Comparison of ENCODE assay signal across 8 cellular contexts in the genomic region with DNA sequence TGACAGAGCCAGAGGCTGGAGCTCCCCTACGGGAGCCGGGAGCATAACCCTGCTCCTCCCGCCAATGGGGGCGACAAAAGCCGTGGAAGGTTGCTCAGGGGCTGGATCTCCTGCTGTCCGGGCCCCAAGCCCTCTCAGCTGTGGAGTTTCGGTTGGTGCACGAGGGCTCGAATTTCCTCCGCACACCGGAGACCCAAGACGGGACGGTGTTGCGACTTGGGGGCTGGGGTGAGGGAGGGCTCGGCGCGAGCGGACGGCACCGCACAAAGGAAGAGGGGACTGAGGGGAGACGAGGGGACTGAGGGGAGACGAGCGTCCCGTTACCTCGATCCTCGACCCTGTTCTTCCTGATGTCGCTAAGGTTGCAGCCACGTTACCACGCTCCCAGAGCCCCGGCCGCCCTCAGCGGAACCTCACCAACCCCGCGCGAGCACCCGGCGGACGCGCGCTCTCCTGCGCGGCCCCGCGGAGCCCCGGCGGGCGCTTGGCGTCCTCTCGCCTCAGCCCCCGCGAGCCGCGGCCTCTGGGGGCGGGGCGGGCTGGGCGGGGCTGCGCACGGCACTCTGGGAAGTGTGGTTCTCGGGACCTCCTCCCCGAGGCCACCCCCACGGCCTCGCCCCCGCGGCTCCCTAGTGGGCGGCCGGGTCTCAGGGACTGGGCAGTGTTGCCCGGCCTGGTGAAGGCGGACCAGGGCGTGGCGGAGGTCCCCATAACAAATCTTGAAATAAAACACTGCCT. TPM values are rescaled to one million over a fixed set of nuclear protein-coding genes. Genes with fewer than 3 reads are reported as not detected.
DNase-seq lines count a peak whose midpoint lies in the region; ATAC-seq, FAIRE-seq and TF ChIP-seq lines count a peak whose summit lies in the region.

A gene (minus strand): TSS at position 525 of the 738 bp plus-strand sequence. CDS start 25,079 bp downstream, outside the sequence.

- peaks cover 46% of the 10 kb centered on the region for H3K79me2 ChIP-seq in OCI-LY3 (ENCODE audit: low read length)

- 0 out of 2 replicates have a peak, but pooled peaks cover 7% of the 10 kb centered on the region for H4K20me1 ChIP-seq in OCI-LY3 (ENCODE audit: insufficient read depth, low read length)

- H3K36me3 ChIP-seq in OCI-LY3 (replicated peaks; ENCODE audit: low read depth, low read length) = no peaks in the 10 kb centered on the region
- no peaks in the 10 kb centered on the region for H3K36me3 ChIP-seq in mucosa of rectum (ENCODE audit: control insufficient read depth in 2 of 2, insufficient read depth in 2 of 2, low read length in 2 of 2)

- ATAC-seq in GM21381 (IDR thresholded peaks at IDR 0.05; ENCODE audit: unreplicated experiment) = peak; percentile 86

- H3K9ac ChIP-seq in OCI-LY3 (ENCODE audit: low read length) (peak within 1 kb of the TSS; percentile 92), mucosa of rectum (ENCODE audit: low read depth in 1 of 2, low read length in 2 of 2) (peak within 1 kb of the TSS; percentile 86 to 95)

- DNase-seq in D721Med (ENCODE audit: insufficient read length, low spot score) (peak; percentile 72), HTR-8/SVneo (ENCODE audit: insufficient read length, low spot score) (peak; percentile 77), activated T-cell treated with anti-CD3 and anti-CD28 coated beads for 48 hours (ENCODE audit: low read depth) (peak; percentile 89), epithelial cell of proximal tubule (ENCODE audit: low read depth) (no peak)
- DNase-seq in stimulated activated CD8-positive, alpha-beta memory T cell treated with anti-CD3 and anti-CD28 coated beads, Interleukin-7, amount 100 ng/mL, for 1 hour (ENCODE audit: low read depth in 2 of 2) = peak; percentile 68 to 74

- FAIRE-seq in D721Med (lab: Jason Lieb, UNC) = no peak
- FAIRE-seq in HTR-8/SVneo (lab: Jason Lieb, UNC) = no peak

- H3K4me1 ChIP-seq in OCI-LY3 (ENCODE audit: low read length) (peaks cover 7% of the 10 kb centered on the region), mucosa of rectum (ENCODE audit: control insufficient read depth in 2 of 2, insufficient read depth in 2 of 2, low read length in 2 of 2) (peaks cover 0 to 5% of the 10 kb centered on the region in 2 donors)

- no peaks in the 10 kb centered on the region for H3K9me3 ChIP-seq in OCI-LY3 (ENCODE audit: insufficient read depth, low read length)
- H3K9me3 ChIP-seq in mucosa of rectum (ENCODE audit: control insufficient read depth in 2 of 2, low read length in 2 of 2) = no peaks in the 10 kb centered on the region

- H3K4me3 ChIP-seq in OCI-LY3 (ENCODE audit: low read length) (peak within 1 kb of the TSS; percentile 94), epithelial cell of proximal tubule (ENCODE audit: low read depth, low read length) (peak within 1 kb of the TSS; percentile 97), mucosa of rectum (ENCODE audit: low read length in 2 of 2) (peak within 1 kb of the TSS; percentile 98 to 99)

- TF ChIP-seq CTCF in D721Med (IDR thresholded peaks at IDR 0.05; ENCODE audit: insufficient read depth, missing control alignments) (peak; percentile 8), OCI-LY3 (IDR thresholded peaks at IDR 0.05; ENCODE audit: low read depth, low read length) (0 out of 2 replicates have a peak, but pooled peaks have one; percentile 18), epithelial cell of proximal tubule (conservative IDR thresholded peaks at IDR 0.05; ENCODE audit: low read depth, low read length) (peak; percentile 28)

- H3K27me3 ChIP-seq in OCI-LY3 (ENCODE audit: low read depth, low read length) = no peaks in the 10 kb centered on the region
- no peaks in the 10 kb centered on the region for H3K27me3 ChIP-seq in mucosa of rectum (ENCODE audit: control insufficient read depth in 2 of 2, insufficient read depth in 2 of 2, low read length in 2 of 2)

- peak within 1 kb of the TSS; percentile 97 for H2AFZ ChIP-seq in OCI-LY3 (ENCODE audit: low read depth, low read length)

- peak within 1 kb of the TSS; percentile 97 for H3K4me2 ChIP-seq in OCI-LY3 (ENCODE audit: low read length)

- peak within 1 kb of the TSS; percentile 71 for H3K27ac ChIP-seq in OCI-LY3 (ENCODE audit: low read length)
- H3K27ac ChIP-seq in mucosa of rectum (ENCODE audit: low read depth in 2 of 2, low read length in 2 of 2) = peak within 1 kb of the TSS; percentile 85 to 88

RNA-seq across cellular contexts. Expression of the gene that starts here (rescaled TPM):
- 5.0 and 6.7 TPM in 2 replicates for total RNA-seq in epithelial cell of proximal tubule
